ENCODE assay signal across 8 cellular contexts in genomic region chr6:14066782-14067406, GRCh38. TPM values are rescaled to one million over a fixed set of nuclear protein-coding genes. Genes with fewer than 3 reads are reported as not detected.
DNase-seq lines count a peak whose midpoint lies in the region; ATAC-seq and TF ChIP-seq lines count a peak whose summit lies in the region.

No MANE protein-coding gene starts in this region.

- intact Hi-C loops in ascending aorta (cut with DNase I) (loop anchor here (1.0 to 5.0 kb wide), 3 partner anchors 158 to 730 kb away; no protein-coding TSS in a partner anchor), right cardiac atrium (cut with DNase I) (loop anchor here (5.0 to 10.0 kb wide), 3 partner anchors 150 to 272 kb away; no protein-coding TSS in a partner anchor), sigmoid colon (cut with DNase I) (loop anchor here (1.0 to 10.0 kb wide), 3 partner anchors 158 to 732 kb away; no protein-coding TSS in a partner anchor)

- H3K27me3 ChIP-seq in ascending aorta (no peaks in the 10 kb centered on the region), right cardiac atrium (ENCODE audit: control insufficient read depth, insufficient read depth) (no peaks in the 10 kb centered on the region), sigmoid colon (no peaks in the 10 kb centered on the region)

- no peaks in the 10 kb centered on the region for H3K9me3 Mint-ChIP-seq in activated naive CD8-positive, alpha-beta T cell treated with anti-CD3 and anti-CD28 coated beads, Interleukin-2, amount 10 ng/mL, durations not matched to agents 7 days and 5 days
- H3K9me3 Mint-ChIP-seq in activated naive CD8-positive, alpha-beta T cell treated with anti-CD3 and anti-CD28 coated beads for 36 hours, result peaks cover 2% of the 10 kb centered on the region

- peaks cover 18% of the 10 kb centered on the region for H3K27me3 Mint-ChIP-seq in activated naive CD8-positive, alpha-beta T cell treated with anti-CD3 and anti-CD28 coated beads, Interleukin-2, amount 10 ng/mL, durations not matched to agents 7 days and 5 days
- no peaks in the 10 kb centered on the region for H3K27me3 Mint-ChIP-seq in activated naive CD8-positive, alpha-beta T cell treated with anti-CD3 and anti-CD28 coated beads for 36 hours

- H3K36me3 Mint-ChIP-seq in activated naive CD8-positive, alpha-beta T cell treated with anti-CD3 and anti-CD28 coated beads, Interleukin-2, amount 10 ng/mL, durations not matched to agents 7 days and 5 days, result no peaks in the 10 kb centered on the region
- no peaks in the 10 kb centered on the region for H3K36me3 Mint-ChIP-seq in activated naive CD8-positive, alpha-beta T cell treated with anti-CD3 and anti-CD28 coated beads for 36 hours

- no peak overlapping the region for H3K27ac ChIP-seq in ascending aorta
- H3K27ac ChIP-seq in right cardiac atrium (ENCODE audit: low read length), result no peak overlapping the region
- H3K27ac ChIP-seq in sigmoid colon, result no peak overlapping the region

- ATAC-seq in activated naive CD8-positive, alpha-beta T cell treated with anti-CD3 and anti-CD28 coated beads, Interleukin-2, amount 10 ng/mL, durations not matched to agents 7 days and 5 days (ENCODE audit: low read depth), result peak; percentile 54
- peak; percentile 63 for ATAC-seq in HG03342 (IDR thresholded peaks at IDR 0.05; ENCODE audit: unreplicated experiment)
- peak; percentile 59 to 83 for ATAC-seq in right cardiac atrium

- peak; percentile 44 to 72 (median 47) for TF ChIP-seq CTCF in ascending aorta (IDR thresholded peaks at IDR 0.05)
- peak; percentile 40 to 65 (median 57) for TF ChIP-seq CTCF in sigmoid colon (IDR thresholded peaks at IDR 0.05)

- TF ChIP-seq POLR2A in sigmoid colon (IDR thresholded peaks at IDR 0.05), result no peak

- H3K9me3 ChIP-seq in ascending aorta (no peaks in the 10 kb centered on the region), right cardiac atrium (ENCODE audit: control insufficient read depth, low read length) (no peaks in the 10 kb centered on the region), sigmoid colon (peaks cover 0 to 3% (median 0%) of the 10 kb centered on the region in 4 donors)

- H3K4me1 ChIP-seq in ascending aorta, result no peaks in the 10 kb centered on the region
- H3K4me1 ChIP-seq in right cardiac atrium (ENCODE audit: control insufficient read depth, insufficient read depth, low read length), result no peaks in the 10 kb centered on the region
- no peaks in the 10 kb centered on the region for H3K4me1 ChIP-seq in sigmoid colon

- peak overlapping the region; percentile 18 for H3K4me3 Mint-ChIP-seq in activated naive CD8-positive, alpha-beta T cell treated with anti-CD3 and anti-CD28 coated beads, Interleukin-2, amount 10 ng/mL, durations not matched to agents 7 days and 5 days
- no peak overlapping the region for H3K4me3 Mint-ChIP-seq in activated naive CD8-positive, alpha-beta T cell treated with anti-CD3 and anti-CD28 coated beads for 36 hours

- no peak overlapping the region for H3K4me3 ChIP-seq in ascending aorta
- no peak overlapping the region for H3K4me3 ChIP-seq in right cardiac atrium (ENCODE audit: low read length)
- H3K4me3 ChIP-seq in sigmoid colon, result no peak overlapping the region

- no peak for TF ChIP-seq EP300 in sigmoid colon (IDR thresholded peaks at IDR 0.05)

- peaks cover 13% of the 10 kb centered on the region for H3K4me1 Mint-ChIP-seq in activated naive CD8-positive, alpha-beta T cell treated with anti-CD3 and anti-CD28 coated beads, Interleukin-2, amount 10 ng/mL, durations not matched to agents 7 days and 5 days
- peaks cover 8% of the 10 kb centered on the region for H3K4me1 Mint-ChIP-seq in activated naive CD8-positive, alpha-beta T cell treated with anti-CD3 and anti-CD28 coated beads for 36 hours

- POLR2A ChIA-PET in activated naive CD8-positive, alpha-beta T cell treated with anti-CD3 and anti-CD28 coated beads, Interleukin-2, amount 10 ng/mL, durations not matched to agents 7 days and 5 days (lab: Charles Lee), result interaction anchor here (0.7 kb wide), 1 partner anchor 8 kb away, joined by 4 read pairs; no protein-coding TSS in a partner anchor

- WGBS in right cardiac atrium, result 7% methylated on average over 5 of the region's 5 CpGs
- 2 to 12% methylated on average over 5 of the region's 5 CpGs for WGBS in sigmoid colon, 2 donors

- H3K36me3 ChIP-seq in ascending aorta (no peaks in the 10 kb centered on the region), sigmoid colon (no peaks in the 10 kb centered on the region)

- DNase-seq in activated naive CD8-positive, alpha-beta T cell treated with anti-CD3 and anti-CD28 coated beads, Interleukin-2, amount 10 ng/mL, durations not matched to agents 7 days and 5 days, result no peak
- no peak for DNase-seq in activated naive CD8-positive, alpha-beta T cell treated with anti-CD3 and anti-CD28 coated beads for 36 hours
- DNase-seq in NCI-H524 treated with DMSO at 0.1 percent for 48 hours (lab: John Stamatoyannopoulos, UW), result peak; percentile 59
- no peak for DNase-seq in ascending aorta (ENCODE audit: low spot score in 2 of 2)
- DNase-seq in right cardiac atrium, result no peak
- DNase-seq in sigmoid colon, result no peak
- DNase-seq in activated effector memory CD4-positive, alpha-beta T cell treated with Interleukin-2 at 50 U/mL for 16 hours, result no peak

- H3K27ac Mint-ChIP-seq in activated naive CD8-positive, alpha-beta T cell treated with anti-CD3 and anti-CD28 coated beads, Interleukin-2, amount 10 ng/mL, durations not matched to agents 7 days and 5 days, result no peak overlapping the region
- H3K27ac Mint-ChIP-seq in activated naive CD8-positive, alpha-beta T cell treated with anti-CD3 and anti-CD28 coated beads for 36 hours, result no peak overlapping the region

RNA-seq across cellular contexts. Expression of gene CD83, which starts 50.7 kb away (rescaled TPM):
- 10 to 100 TPM; 10.5 to 11.5 TPM for total RNA-seq in activated naive CD8-positive, alpha-beta T cell treated with anti-CD3 and anti-CD28 coated beads, Interleukin-2, amount 10 ng/mL, durations not matched to agents 7 days and 5 days
- 10 to 100 TPM; 45.0 to 46.9 TPM for total RNA-seq in activated naive CD8-positive, alpha-beta T cell treated with anti-CD3 and anti-CD28 coated beads for 36 hours
- total RNA-seq in ascending aorta (0.11 TPM), right cardiac atrium (1 to 10 TPM; 1.7 to 2.6 (median 2.2) TPM), sigmoid colon (1 to 10 TPM; 1.1 to 3.0 (median 1.4) TPM)
- polyA plus RNA-seq in right cardiac atrium (1.8 TPM), sigmoid colon (10 to 100 TPM in 1 of 3 donors, 1 to 10 TPM in 1, under 1 TPM in 1; 0.60 to 16.0 (median 3.5) TPM)
